27 cellular contexts compared by ENCODE assay signal in the genomic region with DNA sequence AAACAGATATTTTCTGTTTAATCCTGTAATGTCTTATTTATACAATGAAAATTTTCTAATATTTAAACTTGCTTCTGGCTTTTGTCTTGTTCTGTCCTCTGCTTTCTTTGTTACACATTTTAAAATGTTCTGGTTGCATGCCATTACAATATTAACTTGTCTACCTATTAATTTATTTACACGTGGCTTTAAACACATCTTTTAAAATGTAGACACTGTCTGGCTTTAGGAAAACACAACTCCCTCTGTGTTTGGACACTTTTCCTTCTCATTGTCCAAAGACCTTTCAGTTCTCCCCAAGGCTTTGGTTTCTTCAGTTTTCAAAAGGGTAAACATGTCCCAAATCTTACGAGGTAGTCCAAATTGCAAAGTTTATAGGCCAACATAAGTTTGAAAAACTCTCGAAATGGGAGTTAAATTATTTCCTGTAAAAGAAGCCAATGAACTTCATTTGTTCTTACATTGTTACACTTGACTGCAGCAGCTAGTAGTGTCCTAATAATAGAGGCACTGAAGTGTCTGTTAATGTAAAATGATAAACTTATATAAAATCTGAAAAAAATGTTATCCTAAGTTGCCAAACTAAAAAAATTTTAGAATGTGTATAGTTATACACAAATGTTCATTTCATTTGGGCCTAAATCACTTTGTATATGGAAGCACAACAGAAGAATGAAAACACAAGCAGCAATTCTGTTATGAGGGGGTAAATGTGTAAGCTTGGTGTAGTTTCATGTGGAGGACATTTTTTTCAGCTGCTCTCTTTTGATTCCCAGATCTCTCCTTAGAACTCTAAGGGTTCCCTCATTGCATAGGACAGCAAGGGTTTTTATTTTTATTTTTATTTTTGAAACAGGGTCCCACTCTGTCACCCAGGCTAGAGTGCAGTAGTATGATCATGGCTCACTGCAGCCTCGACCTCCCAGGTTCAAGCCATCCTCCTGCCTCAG. TPM values are rescaled to one million over a fixed set of nuclear protein-coding genes. Genes with fewer than 3 reads are reported as not detected.
"Had no signal": no experiment of that assay in that cellular context is flagged by ENCODE, and none has a peak within 500 bp of the region (broad histone marks: within the 10 kb centered on the region; RNA-seq: fewer than 3 reads in every experiment).

No MANE protein-coding gene starts in this region.

- H3K27me3 ChIP-seq: dorsolateral prefrontal cortex, heart right ventricle, left lung, spleen, tibial nerve, upper lobe of right lung, uterus had no signal

- H3K27me3 Mint-ChIP-seq: progenitor cell of endocrine pancreas; stimulated activated memory B cell treated with anti-CD40 and anti-IgM and Interleukin-4, amounts not matched to agents 10 μg/mL and 1 μg/mL and 100 μg/mL, for 72 hours had no signal

- H3K27ac Mint-ChIP-seq: natural killer cell; progenitor cell of endocrine pancreas; stimulated activated memory B cell treated with anti-CD40 and anti-IgM and Interleukin-4, amounts not matched to agents 10 μg/mL and 1 μg/mL and 100 μg/mL, for 72 hours had no signal

- H3K36me3 Mint-ChIP-seq: natural killer cell; stimulated activated memory B cell treated with anti-CD40 and anti-IgM and Interleukin-4, amounts not matched to agents 10 μg/mL and 1 μg/mL and 100 μg/mL, for 72 hours had no signal

- H3K9ac ChIP-seq: parathyroid adenoma had no signal

- H3K79me2 ChIP-seq: parathyroid adenoma had no signal

- H3K9me3 ChIP-seq: heart right ventricle, left lung, spleen, thoracic aorta, tibial nerve, upper lobe of right lung, uterus had no signal

- H3K4me3 ChIP-seq: dorsolateral prefrontal cortex, heart right ventricle, left lung, skin epidermis, spleen, thoracic aorta, tibial nerve, upper lobe of right lung, uterus had no signal

- H3K4me1 ChIP-seq: foreskin keratinocyte, heart right ventricle, left lung, parathyroid adenoma, spleen, tibial nerve, upper lobe of right lung, uterus had no signal

- H2AFZ ChIP-seq: parathyroid adenoma had no signal

- ATAC-seq: esophagus mucosa; foreskin keratinocyte; heart right ventricle; left cardiac atrium; left lung; natural killer cell; stimulated activated memory B cell treated with anti-CD40 and anti-IgM and Interleukin-4, amounts not matched to agents 10 μg/mL and 1 μg/mL and 100 μg/mL, for 72 hours; stimulated activated naive CD8-positive, alpha-beta T cell treated with anti-CD3 and anti-CD28 coated beads, Interleukin-15, Interleukin-2, amounts not matched to agents 100 U/mL and 50 U/mL, for 24 hours; upper lobe of right lung had no signal

- FAIRE-seq: colon had no signal

- H3K9me3 Mint-ChIP-seq: natural killer cell; stimulated activated memory B cell treated with anti-CD40 and anti-IgM and Interleukin-4, amounts not matched to agents 10 μg/mL and 1 μg/mL and 100 μg/mL, for 72 hours had no signal

- H3K27ac ChIP-seq: dorsolateral prefrontal cortex, epithelial cell of prostate, foreskin keratinocyte, heart right ventricle, left lung, parathyroid adenoma, skin epidermis, spleen, thoracic aorta, tibial nerve, upper lobe of right lung, uterus had no signal

- H3K36me3 ChIP-seq: heart right ventricle, left lung, spleen, thoracic aorta, uterus had no signal

- H3K4me3 Mint-ChIP-seq: natural killer cell; stimulated activated memory B cell treated with anti-CD40 and anti-IgM and Interleukin-4, amounts not matched to agents 10 μg/mL and 1 μg/mL and 100 μg/mL, for 72 hours had no signal

- H3K4me1 Mint-ChIP-seq: natural killer cell; stimulated activated memory B cell treated with anti-CD40 and anti-IgM and Interleukin-4, amounts not matched to agents 10 μg/mL and 1 μg/mL and 100 μg/mL, for 72 hours had no signal

- DNase-seq: dorsolateral prefrontal cortex; effector CD4-positive, alpha-beta T cell; foreskin keratinocyte; glutamatergic neuron; heart right ventricle; hippocampal formation; left cardiac atrium; left lung; mesendoderm; midbrain; natural killer cell; spleen; stimulated activated CD4-positive, alpha-beta T cell treated with anti-CD3 and anti-CD28 coated beads, Interleukin-4, amount 100 ng/mL, for 4 hours; stimulated activated naive CD8-positive, alpha-beta T cell treated with anti-CD3 and anti-CD28 coated beads, Interleukin-15, Interleukin-2, amounts not matched to agents 100 U/mL and 50 U/mL, for 24 hours; substantia nigra; upper lobe of right lung; uterus had no signal

RNA-seq across cellular contexts. Expression of a gene that starts 53.8 kb away (rescaled TPM):
- polyA plus RNA-seq: neural cell had no signal
